ENCODE assay signal across 24 cellular contexts in the genomic region with DNA sequence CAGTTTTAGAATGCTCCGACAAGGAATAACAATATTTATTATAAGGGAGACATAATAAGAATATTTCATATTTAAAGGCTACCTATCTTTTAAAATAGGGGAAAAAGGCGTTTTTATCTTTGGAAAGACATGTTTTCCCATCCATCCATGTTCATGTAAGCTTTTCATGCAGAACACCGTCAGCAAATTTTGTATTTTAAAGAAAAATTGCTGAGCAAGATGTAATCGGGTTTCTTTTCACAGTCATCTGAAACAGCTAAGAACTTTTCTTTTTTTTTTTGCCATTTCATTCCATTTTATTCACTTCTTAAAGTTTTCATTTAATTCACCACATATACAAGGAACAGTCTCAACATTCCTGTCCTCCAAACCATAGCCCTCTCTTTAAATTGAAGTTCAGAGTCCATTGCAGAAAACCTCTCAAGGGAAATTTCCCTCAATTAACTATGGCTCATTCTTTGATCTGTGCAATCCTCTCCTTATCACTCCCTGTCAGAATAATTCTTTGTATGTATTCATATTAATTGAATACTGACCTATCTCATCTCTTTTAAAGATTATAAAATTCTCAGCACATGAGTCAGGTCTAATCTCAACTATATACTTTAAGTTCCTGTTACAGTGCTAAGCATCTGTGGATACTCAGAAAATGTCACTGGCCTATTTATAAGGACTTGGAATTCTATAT.
"Had no signal": no experiment of that assay in that cellular context is flagged by ENCODE, and none has a peak within 500 bp of the region (broad histone marks: within the 10 kb centered on the region; RNA-seq: fewer than 3 reads in every experiment).

No MANE protein-coding gene starts in this region.

- H3K36me3 ChIP-seq: ascending aorta, brain microvascular endothelial cell, heart right ventricle, left lung, lower lobe of right lung, pancreas, tibial nerve had no signal

- H3K27me3 ChIP-seq: ascending aorta, brain microvascular endothelial cell, dorsolateral prefrontal cortex, foreskin keratinocyte, heart right ventricle, left lung, pancreas, tibial nerve had no signal

- H3K9me3 ChIP-seq: ascending aorta, heart right ventricle, left lung, lower lobe of right lung, mucosa of descending colon, pancreas, tibial nerve had no signal

- ATAC-seq: foreskin keratinocyte; heart right ventricle; left lung; lower lobe of right lung; mucosa of descending colon; natural killer cell treated with Interleukin-12 subunit alpha and Interleukin-12 subunit beta and Interleukin-15 and Interleukin-18, amount 100 ng/mL, for 72 hours; pancreas; right cardiac atrium had no signal

- H3K27ac ChIP-seq: ascending aorta, brain microvascular endothelial cell, coronary artery, dorsolateral prefrontal cortex, foreskin keratinocyte, heart right ventricle, left lung, lower lobe of right lung, pancreas, tibial nerve had no signal

- FAIRE-seq: islet of Langerhans, pancreas had no signal

- DNase-seq: activated B cell treated with CpG ODN at 0.5 μM for 24 hours; activated CD4-positive, alpha-beta T cell treated with anti-CD3 and anti-CD28 coated beads, Interleukin-2, amount 50 U/mL, for 1 hour; activated effector memory CD4-positive, alpha-beta T cell treated with Interleukin-2 at 50 U/mL for 16 hours; activated naive CD4-positive, alpha-beta T cell treated with Interleukin-2 at 50 U/mL for 16 hours; brain microvascular endothelial cell; dorsolateral prefrontal cortex; effector memory CD4-positive, alpha-beta T cell; erythroblast; foreskin keratinocyte; heart right ventricle; left lung; lower lobe of right lung; mesendoderm; mucosa of descending colon; pancreas; right cardiac atrium; stimulated activated CD4-positive, alpha-beta T cell treated with anti-CD3 and anti-CD28 coated beads, Interleukin-2, amount 100 ng/mL, for 48 hours; stimulated activated naive CD4-positive, alpha-beta T cell treated with Interleukin-2 at 50 U/mL for 16 hours; T-helper 1 cell had no signal

- H3K4me1 ChIP-seq: ascending aorta, foreskin keratinocyte, heart right ventricle, left lung, lower lobe of right lung, pancreas, tibial nerve had no signal

- H3K4me3 ChIP-seq: ascending aorta, coronary artery, dorsolateral prefrontal cortex, heart right ventricle, left lung, lower lobe of right lung, mucosa of descending colon, pancreas, tibial nerve had no signal
